Comparison of ENCODE assay signal across 25 cellular contexts in the genomic region with DNA sequence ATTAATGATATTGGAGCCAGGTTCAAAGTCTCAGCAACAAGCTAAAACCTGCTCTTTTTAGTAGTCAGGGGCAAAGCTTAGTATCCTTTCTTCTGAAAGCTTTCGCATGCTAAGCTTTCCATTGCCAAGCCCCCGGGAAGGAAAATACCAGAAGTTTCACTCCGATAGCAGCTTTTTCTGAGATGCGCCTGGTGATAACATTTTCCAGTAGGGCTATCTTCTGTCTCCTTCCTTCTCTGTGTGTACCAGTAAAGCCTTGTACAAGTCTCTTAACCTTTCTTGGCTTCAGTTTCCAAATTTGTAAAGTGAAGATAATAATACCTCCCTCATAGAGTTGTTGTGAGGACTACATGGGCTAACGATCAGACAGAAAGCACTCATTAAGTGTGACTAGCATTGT. TPM values are rescaled to one million over a fixed set of nuclear protein-coding genes. Genes with fewer than 3 reads are reported as not detected.
"Had no signal": no experiment of that assay in that cellular context is flagged by ENCODE, and none has a peak within 500 bp of the region (broad histone marks: within the 10 kb centered on the region; RNA-seq: fewer than 3 reads in every experiment).

No MANE protein-coding gene starts in this region.

- H3K4me3 ChIP-seq: SK-N-MC had no signal

- ATAC-seq: activated CD8-positive, alpha-beta T cell treated with anti-CD3 and anti-CD28 coated beads, Interleukin-2, amount 10 ng/mL, durations not matched to agents 7 days and 5 days; Panc1; Right ventricle myocardium inferior; T-cell; WTC11 had no signal

- H3K27ac ChIP-seq: SK-N-MC had no signal

- DNase-seq: activated CD4-positive, alpha-beta T cell treated with anti-CD3 and anti-CD28 coated beads for 48 hours; activated CD4-positive, alpha-beta T cell treated with anti-CD3 and anti-CD28 coated beads, Interleukin-2, amount 50 U/mL, for 4 hours; activated CD4-positive, CD25-positive, alpha-beta regulatory T cell treated with anti-CD3 and anti-CD28 coated beads, Interleukin-2, amount 50 U/mL, for 72 hours; activated CD8-positive, alpha-beta memory T cell treated with anti-CD3 and anti-CD28 coated beads, Interleukin-2, amount 50 U/mL, for 48 hours; activated CD8-positive, alpha-beta T cell treated with anti-CD3 and anti-CD28 coated beads, Interleukin-2, amount 10 ng/mL, durations not matched to agents 7 days and 5 days; activated naive CD4-positive, alpha-beta T cell; activated T-cell treated with anti-CD3 and anti-CD28 coated beads, Interleukin-2, amount 50 U/mL, for 1 hour; aorta; central memory CD4-positive, alpha-beta T cell; KG1; MV-4-11; NCI-H1092 treated with DMSO at 0.1 percent for 48 hours; NCI-H1417 treated with DMSO at 0.1 percent for 48 hours; NCI-H1694; NCI-H2029 treated with DMSO at 0.1 percent for 48 hours; NCI-H446; RPMI8226; T-cell; T-helper 2 cell; T1000 had no signal

RNA-seq across cellular contexts. Expression of a gene that starts 36.7 kb away (rescaled TPM):
- total RNA-seq: LHCN-M2 had no signal
